8 cellular contexts compared by ENCODE assay signal in the genomic region with DNA sequence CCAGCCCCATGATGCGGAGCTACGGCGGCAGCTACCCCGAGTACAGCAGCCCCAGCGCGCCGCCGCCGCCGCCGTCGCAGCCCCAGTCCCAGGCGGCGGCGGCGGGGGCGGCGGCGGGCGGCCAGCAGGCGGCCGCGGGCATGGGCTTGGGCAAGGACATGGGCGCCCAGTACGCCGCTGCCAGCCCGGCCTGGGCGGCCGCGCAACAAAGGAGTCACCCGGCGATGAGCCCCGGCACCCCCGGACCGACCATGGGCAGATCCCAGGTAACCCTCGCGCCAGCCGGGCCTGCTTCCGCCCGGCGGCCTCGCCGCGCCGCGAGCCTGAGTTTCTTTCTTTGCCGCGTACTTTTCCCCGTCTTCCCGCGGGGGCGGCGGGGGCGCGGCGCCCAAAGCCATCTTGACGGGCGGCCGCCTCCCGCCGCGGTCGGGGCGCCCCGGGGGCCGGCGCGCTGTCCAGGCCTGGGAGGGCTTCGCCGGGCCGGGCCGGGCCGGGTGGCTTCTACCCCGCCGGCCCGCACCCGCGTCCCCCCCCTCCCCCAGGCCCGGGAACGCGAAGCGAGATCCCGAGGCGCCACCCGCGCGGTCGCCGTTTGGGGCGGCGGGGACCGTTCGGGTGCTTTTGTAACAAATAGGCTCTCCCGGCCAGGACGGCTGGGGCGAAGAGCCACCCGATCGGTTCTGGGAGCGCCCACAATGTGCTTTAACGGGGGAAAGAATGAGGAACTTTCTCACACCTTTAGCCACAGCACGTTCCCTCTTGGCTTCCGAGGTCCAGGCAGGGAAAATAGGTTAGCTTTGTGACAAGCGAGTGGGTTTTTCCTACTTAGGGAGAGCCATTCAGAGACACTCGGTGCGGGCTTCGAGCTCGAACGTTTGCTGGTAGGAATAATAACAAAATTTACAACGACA. TPM values are rescaled to one million over a fixed set of nuclear protein-coding genes. Genes with fewer than 3 reads are reported as not detected.
DNase-seq lines count a peak whose midpoint lies in the region; ATAC-seq and TF ChIP-seq lines count a peak whose summit lies in the region.

No MANE protein-coding gene starts in this region.

- BruUV-seq in OCI-LY7 (replicated peaks; lab: Mats Ljungman, UMichigan) = no TSS peak

- DNase-seq in AG20443 (ENCODE audit: low spot score) (peak; percentile 48), OCI-LY7 (ENCODE audit: low spot score) (peak; percentile 80), germinal center (ENCODE audit: low spot score) (peak; percentile 47), omental fat pad (ENCODE audit: low spot score) (no peak), thyroid gland (peak; percentile 50 to 53), middle frontal gyrus (ENCODE audit: extremely low spot score, low spot score) (no peak)
- peak; percentile 86 for DNase-seq in activated effector memory CD4-positive, alpha-beta T cell treated with anti-CD3 and anti-CD28 coated beads, Interleukin-2, amount 50 U/mL, for 16 hours

- peaks cover 42% of the 10 kb centered on the region for H3K4me1 ChIP-seq in OCI-LY7 (ENCODE audit: insufficient read depth, low read length, poor library complexity, severe bottlenecking)
- H3K4me1 ChIP-seq in thyroid gland = peaks cover 30 to 35% of the 10 kb centered on the region in 2 donors

- no peak for TF ChIP-seq CTCF in OCI-LY7 (conservative IDR thresholded peaks at IDR 0.05; ENCODE audit: low read length)
- no peak for TF ChIP-seq CTCF in omental fat pad (IDR thresholded peaks at IDR 0.05)
- TF ChIP-seq CTCF in thyroid gland (IDR thresholded peaks at IDR 0.05) = peak in 3 of 6 experiments; percentile 0 to 40 (median 11)

- peaks cover 28% of the 10 kb centered on the region; the same call in 1 of the 2 replicates for H3K36me3 ChIP-seq in OCI-LY7 (ENCODE audit: insufficient read depth, low read length)
- H3K36me3 ChIP-seq in thyroid gland = no peaks in the 10 kb centered on the region

- peak overlapping the region; percentile 85 for H3K4me2 ChIP-seq in OCI-LY7 (ENCODE audit: low read length)

- 0% methylated on average over 12 to 25 of the region's 109 CpGs for WGBS in thyroid gland, 2 donors

- peaks cover 66% of the 10 kb centered on the region for H3K79me2 ChIP-seq in OCI-LY7 (ENCODE audit: insufficient read depth, low read depth, low read length)

- no peak for TF ChIP-seq POLR2A in thyroid gland (IDR thresholded peaks at IDR 0.05)

- peak overlapping the region; percentile 76 for H3K4me3 ChIP-seq in OCI-LY7 (ENCODE audit: low read depth, low read length, poor library complexity, severe bottlenecking)
- peak overlapping the region; percentile 22 to 85 (median 83) for H3K4me3 ChIP-seq in thyroid gland (replicated peaks in 1 of 3)

- no peaks in the 10 kb centered on the region for H3K9me2 ChIP-seq in OCI-LY7 (ENCODE audit: insufficient read depth, low read length)

- no peak overlapping the region; the same call in 1 of the 2 replicates for H2AFZ ChIP-seq in OCI-LY7 (ENCODE audit: low read length)

- CTCF ChIA-PET in OCI-LY7 (lab: Charles Lee; ENCODE audit: unreplicated experiment) = interaction anchor here (0.6 kb wide), 1 partner anchor 156 kb away, joined by 3 read pairs; no protein-coding TSS in a partner anchor

- H3K27ac ChIP-seq in OCI-LY7 (ENCODE audit: low read depth, low read length, poor library complexity, severe bottlenecking) (peak overlapping the region; percentile 86), thyroid gland (peak overlapping the region; percentile 98 to 99 (median 98))

- H3K27me3 ChIP-seq in thyroid gland = no peaks in the 10 kb centered on the region

- intact Hi-C loops in OCI-LY7 (cut with micrococcal nuclease; ENCODE audit: unreplicated experiment) = loop anchor here (1.0 to 10.0 kb wide), 9 partner anchors 71 to 497 kb away; no protein-coding TSS in a partner anchor
- intact Hi-C loops in thyroid gland (cut with DNase I) = loop anchor here (5.0 to 10.0 kb wide), 3 partner anchors 92 to 495 kb away; no protein-coding TSS in a partner anchor

- POLR2A ChIA-PET in OCI-LY7 (lab: Charles Lee) = interaction anchor here (0.6 to 1.6 kb wide), 17 partner anchors 8 to 500 kb away, joined by 3 to 6 read pairs (median 4); no protein-coding TSS in a partner anchor

- H3K9me3 ChIP-seq in OCI-LY7 (ENCODE audit: low read length) (no peaks in the 10 kb centered on the region), thyroid gland (no peaks in the 10 kb centered on the region)

- peaks cover 39% of the 10 kb centered on the region for H4K20me1 ChIP-seq in OCI-LY7 (ENCODE audit: insufficient read depth, low read length)

- ATAC-seq in GM21529 (IDR thresholded peaks at IDR 0.05; ENCODE audit: unreplicated experiment) (peak; percentile 9), omental fat pad (ENCODE audit: low FRiP score) (peak; percentile 29)

RNA-seq across cellular contexts. Expression of a gene that starts 2.3 kb away (rescaled TPM):
- total RNA-seq in OCI-LY7 (2014; rRNA removed; shearing (Covaris generic)) = 71.8 and 90.1 TPM in 2 replicates
- total RNA-seq in OCI-LY7 (2022) (164 and 170 TPM in 2 replicates), omental fat pad (100 to 1,000 TPM in 1 of 4 donors, 10 to 100 TPM in 3; 70.5 to 135 (median 78.2) TPM), thyroid gland (100 to 1,000 TPM; 157 to 315 (median 206) TPM)

Comparison
In these comparisons a context has a peak if more than half of its experiments do, and no peak if none do; other contexts are left out.
1. DNase-seq: peak in AG20443 (single experiment), OCI-LY7 (single experiment), activated effector memory CD4-positive, alpha-beta T cell treated with anti-CD3 and anti-CD28 coated beads, Interleukin-2, amount 50 U/mL, for 16 hours (single experiment), germinal center (single experiment) and thyroid gland (2 of 2); none in omental fat pad (single experiment) and middle frontal gyrus (single experiment).